14 cellular contexts compared by ENCODE assay signal in genomic region chr11:87030458-87031054, GRCh38. TPM values are rescaled to one million over a fixed set of nuclear protein-coding genes. Genes with fewer than 3 reads are reported as not detected.
DNase-seq lines count a peak whose midpoint lies in the region; ATAC-seq, FAIRE-seq and TF ChIP-seq lines count a peak whose summit lies in the region.
"Had no signal": no experiment of that assay in that cellular context is flagged by ENCODE, and none has a peak within 500 bp of the region (broad histone marks: within the 10 kb centered on the region; RNA-seq: fewer than 3 reads in every experiment).

No MANE protein-coding gene starts in this region.

- H3K27ac Mint-ChIP-seq in activated CD8-positive, alpha-beta T cell treated with anti-CD3 and anti-CD28 coated beads, Interleukin-2, amount 10 ng/mL, durations not matched to agents 7 days and 5 days: no peak overlapping the region
- H3K27ac Mint-ChIP-seq: nephron had no signal

- ATAC-seq in HG03565 (IDR thresholded peaks at IDR 0.05; ENCODE audit: unreplicated experiment): peak; percentile 57
- peak; percentile 47 for ATAC-seq in activated CD8-positive, alpha-beta T cell treated with anti-CD3 and anti-CD28 coated beads, Interleukin-2, amount 10 ng/mL, durations not matched to agents 7 days and 5 days
- ATAC-seq: esophagus mucosa had no signal

- POLR2A ChIA-PET in activated CD8-positive, alpha-beta T cell treated with anti-CD3 and anti-CD28 coated beads, Interleukin-2, amount 10 ng/mL, durations not matched to agents 7 days and 5 days (lab: Charles Lee): no interaction called here

- DNase-seq in A172 (ENCODE audit: low spot score): peak; percentile 5
- DNase-seq in GM12892 (ENCODE audit: insufficient read length): no peak
- DNase-seq in activated CD8-positive, alpha-beta T cell treated with anti-CD3 and anti-CD28 coated beads, Interleukin-2, amount 10 ng/mL, durations not matched to agents 7 days and 5 days: no peak
- DNase-seq in stimulated activated CD8-positive, alpha-beta memory T cell treated with anti-CD3 and anti-CD28 coated beads, Interleukin-4, amount 100 ng/mL, for 48 hours: no peak
- no peak for DNase-seq in frontal cortex (ENCODE audit: low spot score in 2 of 2)
- DNase-seq in stimulated activated CD4-positive, alpha-beta T cell treated with anti-CD3 and anti-CD28 coated beads, Interleukin-1b, Interleukin-23, amount 100 ng/mL, for 48 hours: no peak
- DNase-seq in medulla oblongata (ENCODE audit: extremely low spot score): no peak
- DNase-seq: activated T-cell treated with anti-CD3 and anti-CD28 coated beads for 4 hours, MM.1S, NCI-H526 treated with DMSO at 0.1 percent for 48 hours had no signal

- CTCF ChIA-PET in activated CD8-positive, alpha-beta T cell treated with anti-CD3 and anti-CD28 coated beads, Interleukin-2, amount 10 ng/mL, durations not matched to agents 7 days and 5 days (lab: Charles Lee): no interaction called here

- H3K9me3 Mint-ChIP-seq in activated CD8-positive, alpha-beta T cell treated with anti-CD3 and anti-CD28 coated beads, Interleukin-2, amount 10 ng/mL, durations not matched to agents 7 days and 5 days (ENCODE audit: insufficient read depth): no peaks in the 10 kb centered on the region

- peaks cover 14% of the 10 kb centered on the region for H3K27me3 Mint-ChIP-seq in activated CD8-positive, alpha-beta T cell treated with anti-CD3 and anti-CD28 coated beads, Interleukin-2, amount 10 ng/mL, durations not matched to agents 7 days and 5 days (ENCODE audit: low read depth)

- no peak for TF ChIP-seq POLR2A in GM12892 (IDR thresholded peaks at IDR 0.05; ENCODE audit: low read depth, low read length)

- H3K4me1 Mint-ChIP-seq in activated CD8-positive, alpha-beta T cell treated with anti-CD3 and anti-CD28 coated beads, Interleukin-2, amount 10 ng/mL, durations not matched to agents 7 days and 5 days (ENCODE audit: low read depth): peaks cover 7% of the 10 kb centered on the region

- no peak overlapping the region for H3K4me3 Mint-ChIP-seq in activated CD8-positive, alpha-beta T cell treated with anti-CD3 and anti-CD28 coated beads, Interleukin-2, amount 10 ng/mL, durations not matched to agents 7 days and 5 days
- H3K4me3 Mint-ChIP-seq: nephron had no signal

- FAIRE-seq in GM12892 (lab: Jason Lieb, UNC): peak; percentile 91
- FAIRE-seq in frontal cortex (lab: Jason Lieb, UNC): no peak
- FAIRE-seq: bronchial epithelial cell had no signal

- peaks cover under 1% of the 10 kb centered on the region for H3K36me3 Mint-ChIP-seq in activated CD8-positive, alpha-beta T cell treated with anti-CD3 and anti-CD28 coated beads, Interleukin-2, amount 10 ng/mL, durations not matched to agents 7 days and 5 days (ENCODE audit: low read depth)

RNA-seq across cellular contexts. Expression of gene TMEM135, which starts 7.2 kb away (rescaled TPM):
- total RNA-seq in A172 (2014; rRNA removed; shearing (Covaris generic)): 18.7 and 173 TPM in 2 replicates
- 19.3 TPM for polyA plus RNA-seq in GM12892 (2012; ENCODE audit: missing spikeins)
- 10 to 100 TPM; 37.2 to 39.8 TPM for total RNA-seq in activated CD8-positive, alpha-beta T cell treated with anti-CD3 and anti-CD28 coated beads, Interleukin-2, amount 10 ng/mL, durations not matched to agents 7 days and 5 days
- total RNA-seq in frontal cortex: 37.5 TPM
